ENCODE assay signal across 25 cellular contexts in genomic region chr6:16553531-16553930, GRCh38.
"Had no signal": no experiment of that assay in that cellular context is flagged by ENCODE, and none has a peak within 500 bp of the region (broad histone marks: within the 10 kb centered on the region; RNA-seq: fewer than 3 reads in every experiment).

No MANE protein-coding gene starts in this region.

- H3K9me3 ChIP-seq: heart left ventricle, left ventricle myocardium inferior, pancreas, right atrium auricular region, spleen, thoracic aorta, tibial artery, upper lobe of right lung had no signal

- DNase-seq: heart left ventricle; hypothalamus; immature natural killer cell; kidney; left ventricle myocardium inferior; mesendoderm; naive thymus-derived CD8-positive, alpha-beta T cell; nucleus accumbens; pancreas; posterior cingulate gyrus; small intestine; spleen; stimulated activated CD4-positive, alpha-beta T cell treated with anti-CD3 and anti-CD28 coated beads, Interleukin-2, amount 100 ng/mL, for 48 hours; stimulated activated CD4-positive, alpha-beta T cell treated with anti-CD3 and anti-CD28 coated beads, Interleukin-4, amount 100 ng/mL, for 4 hours; stimulated activated CD8-positive, alpha-beta memory T cell treated with anti-CD3 and anti-CD28 coated beads, Interleukin-4, amount 100 ng/mL, for 48 hours; stimulated activated naive CD4-positive, alpha-beta T cell treated with Interleukin-2 at 50 U/mL for 16 hours; stimulated activated naive CD8-positive, alpha-beta T cell treated with anti-CD3 and anti-CD28 coated beads, Interleukin-15, amount 100 ng/mL, for 72 hours; tibial artery; trophoblast cell; upper lobe of right lung had no signal

- H3K36me3 ChIP-seq: left ventricle myocardium inferior, pancreas, right atrium auricular region, thoracic aorta, tibial artery had no signal

- H3K4me3 ChIP-seq: heart left ventricle, left ventricle myocardium inferior, lung, pancreas, right atrium auricular region, spleen, thoracic aorta, tibial artery, upper lobe of right lung had no signal

- H3K27ac ChIP-seq: heart left ventricle, left ventricle myocardium inferior, pancreas, right atrium auricular region, spleen, thoracic aorta, tibial artery, upper lobe of right lung had no signal

- ATAC-seq: heart left ventricle; naive thymus-derived CD8-positive, alpha-beta T cell; pancreas; sciatic nerve; stimulated activated memory B cell treated with anti-CD40 and anti-IgM and Interleukin-4, amounts not matched to agents 10 μg/mL and 1 μg/mL and 100 μg/mL, for 72 hours; stimulated activated naive CD8-positive, alpha-beta T cell treated with anti-CD3 and anti-CD28 coated beads, Interleukin-15, amount 100 ng/mL, for 72 hours; upper lobe of right lung had no signal

- H3K4me1 ChIP-seq: pancreas, spleen, upper lobe of right lung had no signal

- H3K27me3 ChIP-seq: heart left ventricle, pancreas, right atrium auricular region, spleen, tibial artery, upper lobe of right lung had no signal
